ENCODE assay signal across 25 cellular contexts in the genomic region with DNA sequence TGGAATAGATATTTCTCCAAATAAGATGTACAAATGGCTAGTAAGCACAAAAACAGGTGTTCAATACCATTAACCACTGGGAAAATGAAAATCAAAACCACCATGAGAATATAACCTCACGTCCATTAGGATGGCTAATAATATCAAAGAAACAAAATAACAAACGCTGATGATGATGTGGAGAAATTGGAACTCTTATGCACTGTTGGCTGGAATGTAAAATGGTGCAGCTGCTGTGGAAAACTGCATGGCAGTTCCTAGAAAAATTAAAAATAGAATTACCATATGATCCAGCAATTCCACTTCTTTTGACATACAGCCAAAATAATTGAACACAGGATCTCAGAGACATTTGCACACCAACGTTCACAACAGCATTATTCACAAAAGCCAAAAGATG. TPM values are rescaled to one million over a fixed set of nuclear protein-coding genes. Genes with fewer than 3 reads are reported as not detected.
"Had no signal": no experiment of that assay in that cellular context is flagged by ENCODE, and none has a peak within 500 bp of the region (broad histone marks: within the 10 kb centered on the region; RNA-seq: fewer than 3 reads in every experiment).

No MANE protein-coding gene starts in this region.

- H3K4me3 ChIP-seq: MG63, PC-9, Peyer's patch, SJCRH30 had no signal

- H3K4me2 ChIP-seq: PC-9 had no signal

- ATAC-seq: HepG2, Right ventricle myocardium inferior, SK-N-SH treated with all-trans-retinoic acid at 6 μM for 48 hours had no signal

- DNase-seq: IMR-90, KG1, MG63, NCI-H1092 treated with DMSO at 0.1 percent for 48 hours, NCI-H1436, NCI-H187, NCI-H2029, NCI-H2081 treated with DMSO at 0.1 percent for 48 hours, NCI-H2171 treated with DMSO at 0.1 percent for 48 hours, NCI-H345, NCI-H524, NCI-H526 treated with DMSO at 0.1 percent for 48 hours, NCI-H748 treated with DMSO at 0.1 percent for 48 hours, OCI-M1, PC-9, Peyer's patch, SHP77 treated with DMSO at 0.1 percent for 48 hours, SJCRH30 had no signal

- H3K9me3 ChIP-seq: MG63, Peyer's patch had no signal

- H3K27me3 ChIP-seq: MG63, Peyer's patch, SJCRH30 had no signal

- H2AFZ ChIP-seq: PC-9 had no signal

- H3K4me1 ChIP-seq: Peyer's patch, SJCRH30 had no signal

- H3K27ac ChIP-seq: PC-9, Peyer's patch, SJCRH30 had no signal

- H3K36me3 ChIP-seq: MG63, Peyer's patch, SJCRH30 had no signal

RNA-seq across cellular contexts. Expression of gene TMPRSS12, which starts 51.5 kb away (rescaled TPM):
- total RNA-seq: HepG2; HT1080; IMR-90; NCI-H460; PC-9; Peyer's patch; Right ventricle myocardium inferior; RPMI7951; SJCRH30; T-helper 1 cell treated with Interleukin-12 subunit alpha and Interleukin-12 subunit beta and Interleukin-4 antibody, amounts not matched to agents 30 ng/mL and 1 ng/mL, for 36 hours had no signal
- polyA plus RNA-seq: HepG2, IMR-90 had no signal

RNA-seq across cellular contexts. Expression of gene HIGD1C, which starts 58.1 kb away (rescaled TPM):
- total RNA-seq: HepG2; HT1080; IMR-90; NCI-H460; PC-9; Peyer's patch; Right ventricle myocardium inferior; RPMI7951; SJCRH30; T-helper 1 cell treated with Interleukin-12 subunit alpha and Interleukin-12 subunit beta and Interleukin-4 antibody, amounts not matched to agents 30 ng/mL and 1 ng/mL, for 36 hours had no signal
- polyA plus RNA-seq: HepG2, IMR-90 had no signal
